Comparison of ENCODE assay signal across 22 cellular contexts in genomic region chr17:33335491-33336173, GRCh38. TPM values are rescaled to one million over a fixed set of nuclear protein-coding genes. Genes with fewer than 3 reads are reported as not detected.
DNase-seq lines count a peak whose midpoint lies in the region; ATAC-seq and TF ChIP-seq lines count a peak whose summit lies in the region.
"Had no signal": no experiment of that assay in that cellular context is flagged by ENCODE, and none has a peak within 500 bp of the region (broad histone marks: within the 10 kb centered on the region; RNA-seq: fewer than 3 reads in every experiment).

No MANE protein-coding gene starts in this region.

- in situ Hi-C loops in gastrocnemius medialis (cut with MboI; ENCODE audit: low sequenced_read_pairs in 4 of 4): no loop called here

- TF ChIP-seq CTCF in gastrocnemius medialis (IDR thresholded peaks at IDR 0.05 in 4 of 5, conservative IDR thresholded peaks at IDR 0.05 in 1 of 5): no peak

- no peaks in the 10 kb centered on the region for H3K36me3 ChIP-seq in iPS-20b (ENCODE audit: insufficient read depth, low read depth, low read length)
- no peaks in the 10 kb centered on the region for H3K36me3 ChIP-seq in gastrocnemius medialis
- H3K36me3 ChIP-seq: left lung, neutrophil had no signal

- no peaks in the 10 kb centered on the region; the same call in 1 of the 2 replicates for H3K27me3 ChIP-seq in iPS-20b (ENCODE audit: insufficient read depth, low read length)
- H3K27me3 ChIP-seq in gastrocnemius medialis: peaks cover 0 to 5% (median 0%) of the 10 kb centered on the region in 3 donors

- H3K9me3 ChIP-seq in iPS-20b (ENCODE audit: insufficient read depth, low read depth, low read length) (no peaks in the 10 kb centered on the region), gastrocnemius medialis (no peaks in the 10 kb centered on the region)
- H3K9me3 ChIP-seq: left lung, neutrophil had no signal

- intact Hi-C loops in gastrocnemius medialis (cut with DNase I; ENCODE audit: low total_unique reads): no loop called here

- H3K9ac ChIP-seq in iPS-20b (ENCODE audit: low read depth, low read length): no peak overlapping the region

- no peak for TF ChIP-seq POLR2A in gastrocnemius medialis (IDR thresholded peaks at IDR 0.05)

- H3K4me1 ChIP-seq in iPS-20b (ENCODE audit: insufficient read depth, low read length): peaks cover 15% of the 10 kb centered on the region; the same call in 1 of the 2 replicates
- H3K4me1 ChIP-seq in gastrocnemius medialis: no peaks in the 10 kb centered on the region
- H3K4me1 ChIP-seq: left lung had no signal

- DNase-seq in stimulated activated CD4-positive, alpha-beta T cell treated with anti-CD3 and anti-CD28 coated beads, Interleukin-15, amount 100 ng/mL, for 24 hours: peak; percentile 3
- DNase-seq in stimulated activated CD4-positive, alpha-beta T cell treated with anti-CD3 and anti-CD28 coated beads, Interleukin-4, amount 100 ng/mL, for 1 hour: no peak
- DNase-seq in SW480 (ENCODE audit: low spot score) (peak; percentile 10), NCI-H2196 (lab: John Stamatoyannopoulos, UW; ENCODE audit: unreplicated experiment) (no peak), gastrocnemius medialis (no peak), SIG-M5 treated with dmso at 0.1 percent for 504 hours (lab: John Stamatoyannopoulos, UW; ENCODE audit: unreplicated experiment) (no peak)
- no peak for DNase-seq in activated CD8-positive, alpha-beta memory T cell treated with anti-CD3 and anti-CD28 coated beads for 24 hours
- DNase-seq: activated CD4-positive, CD25-positive, alpha-beta regulatory T cell treated with anti-CD3 and anti-CD28 coated beads, Interleukin-2, amount 50 U/mL, for 72 hours; activated naive CD8-positive, alpha-beta T cell treated with anti-CD3 and anti-CD28 coated beads, Interleukin-2, amount 50 U/mL, for 24 hours; CD4-positive, alpha-beta T cell; HFFc6; left lung; NCI-H2029 treated with DMSO at 0.1 percent for 48 hours; NCI-H510A; SHP77 treated with DMSO at 0.1 percent for 48 hours; stimulated activated CD4-positive, alpha-beta T cell treated with anti-CD3 and anti-CD28 coated beads, Interleukin-12 subunit alpha, Interleukin-12 subunit beta, amount 100 ng/mL, for 4 hours had no signal

- H3K27ac ChIP-seq in iPS-20b (ENCODE audit: low read length) (no peak overlapping the region), gastrocnemius medialis (no peak overlapping the region)
- H3K27ac ChIP-seq: coronary artery, left lung, neutrophil had no signal

- no peak for ATAC-seq in gastrocnemius medialis
- ATAC-seq: activated naive CD8-positive, alpha-beta T cell treated with anti-CD3 and anti-CD28 coated beads, Interleukin-2, amount 50 U/mL, for 24 hours; left lung had no signal

- H3K4me3 ChIP-seq in iPS-20b (ENCODE audit: low read length) (peak overlapping the region; percentile 25; the same call in 1 of the 2 replicates), gastrocnemius medialis (no peak overlapping the region)
- H3K4me3 ChIP-seq: coronary artery, left lung had no signal

RNA-seq across cellular contexts. Expression of gene ASIC2, which starts 42.5 kb away (rescaled TPM):
- total RNA-seq in gastrocnemius medialis: not detected
- total RNA-seq: CD4-positive, alpha-beta T cell; fibroblast of villous mesenchyme; HFFc6; mononuclear cell; T-helper 2 cell treated with Interferon-gamma antibody and Interleukin-4, amounts not matched to agents 100 ng/mL and 5 ng/mL, for 36 hours had no signal

Comparison
In these comparisons a context has a peak if more than half of its experiments do, and no peak if none do; other contexts are left out.
1. DNase-seq: peak in stimulated activated CD4-positive, alpha-beta T cell treated with anti-CD3 and anti-CD28 coated beads, Interleukin-15, amount 100 ng/mL, for 24 hours (single experiment) and SW480 (single experiment); none in stimulated activated CD4-positive, alpha-beta T cell treated with anti-CD3 and anti-CD28 coated beads, Interleukin-4, amount 100 ng/mL, for 1 hour (single experiment), NCI-H2196 (single experiment), gastrocnemius medialis (0 of 2), SIG-M5 treated with dmso at 0.1 percent for 504 hours (single experiment) and activated CD8-positive, alpha-beta memory T cell treated with anti-CD3 and anti-CD28 coated beads for 24 hours (single experiment).